Comparison of ENCODE assay signal across 20 cellular contexts in genomic region chr5:132237141-132237540, GRCh38. TPM values are rescaled to one million over a fixed set of nuclear protein-coding genes. Genes with fewer than 3 reads are reported as not detected.
DNase-seq lines count a peak whose midpoint lies in the region; ATAC-seq and TF ChIP-seq lines count a peak whose summit lies in the region.
"Had no signal": no experiment of that assay in that cellular context is flagged by ENCODE, and none has a peak within 500 bp of the region (broad histone marks: within the 10 kb centered on the region; RNA-seq: fewer than 3 reads in every experiment).

No MANE protein-coding gene starts in this region.

- no peaks in the 10 kb centered on the region for H3K9me3 Mint-ChIP-seq in Calu3 (ENCODE audit: low read depth, unreplicated experiment)
- H3K9me3 Mint-ChIP-seq: T-helper 2 cell treated with Interferon-gamma antibody and Interleukin-4, amounts not matched to agents 5 μg/mL and 100 μg/mL, for 36 hours had no signal

- no peaks in the 10 kb centered on the region for H3K79me2 ChIP-seq in osteoblast (ENCODE audit: insufficient read depth, low read length)

- H3K4me1 Mint-ChIP-seq in Calu3 (ENCODE audit: low read depth, unreplicated experiment), result no peaks in the 10 kb centered on the region
- H3K4me1 Mint-ChIP-seq: CD4-positive, alpha-beta memory T cell had no signal

- peaks cover 12% of the 10 kb centered on the region for H3K4me1 ChIP-seq in osteoblast (ENCODE audit: insufficient read depth, low read length)
- H3K4me1 ChIP-seq: breast epithelium, heart left ventricle had no signal

- no peaks in the 10 kb centered on the region for H3K36me3 ChIP-seq in osteoblast (ENCODE audit: insufficient read depth, low read length)
- H3K36me3 ChIP-seq: breast epithelium, heart left ventricle had no signal

- H3K9me3 ChIP-seq in osteoblast (ENCODE audit: low read depth, low read length), result no peaks in the 10 kb centered on the region
- H3K9me3 ChIP-seq: breast epithelium had no signal

- peak; percentile 56 for DNase-seq in Daoy (ENCODE audit: low read depth)
- DNase-seq in MV-4-11 (lab: John Stamatoyannopoulos, UW), result peak; percentile 90
- peak; percentile 20 for DNase-seq in ecto neural progenitor cell (ENCODE audit: low spot score)
- no peak for DNase-seq in osteoblast (ENCODE audit: insufficient read length, low spot score, missing footprints)
- DNase-seq in G401 (ENCODE audit: low spot score), result no peak
- DNase-seq in Calu3, result no peak
- DNase-seq: activated CD4-positive, alpha-beta T cell treated with anti-CD3 and anti-CD28 coated beads, Interleukin-2, amount 50 U/mL, for 1 hour; CD4-positive, alpha-beta memory T cell; H7; left cardiac atrium; NCI-H1092 treated with DMSO at 0.1 percent for 48 hours; NCI-H446; right cardiac atrium; stimulated activated naive CD4-positive, alpha-beta T cell had no signal

- H3K4me3 ChIP-seq in osteoblast (ENCODE audit: insufficient read depth, low read length), result no peak overlapping the region
- H3K4me3 ChIP-seq: breast epithelium, heart left ventricle had no signal

- intact Hi-C loops in Calu3 (cut with micrococcal nuclease; ENCODE audit: unreplicated experiment), result loop anchor here (5.0 kb wide), 1 partner anchor 135 kb away; no protein-coding TSS in a partner anchor

- no peaks in the 10 kb centered on the region for H3K27me3 Mint-ChIP-seq in Calu3 (ENCODE audit: unreplicated experiment)

- H3K36me3 Mint-ChIP-seq in Calu3 (ENCODE audit: insufficient read depth, unreplicated experiment), result no peaks in the 10 kb centered on the region

- H3K27me3 ChIP-seq in osteoblast (ENCODE audit: insufficient read depth, low read length), result no peaks in the 10 kb centered on the region
- H3K27me3 ChIP-seq: breast epithelium, heart left ventricle had no signal

- H3K27ac Mint-ChIP-seq in Calu3 (ENCODE audit: unreplicated experiment), result no peak overlapping the region
- H3K27ac Mint-ChIP-seq: T-helper 2 cell treated with Interferon-gamma antibody and Interleukin-4, amounts not matched to agents 5 μg/mL and 100 μg/mL, for 36 hours had no signal

- TF ChIP-seq CTCF in osteoblast (IDR thresholded peaks at IDR 0.05; ENCODE audit: extremely low read depth, low read depth, low read length) (peak; percentile 40), Calu3 (IDR thresholded peaks at IDR 0.05; ENCODE audit: unreplicated experiment) (no peak)

- ATAC-seq in GM21423 (IDR thresholded peaks at IDR 0.05; ENCODE audit: unreplicated experiment) (no peak), HG02763 (IDR thresholded peaks at IDR 0.05; ENCODE audit: unreplicated experiment) (no peak)
- ATAC-seq: heart left ventricle; naive thymus-derived CD8-positive, alpha-beta T cell had no signal

- no TSS peak for BruUV-seq in Calu3 (replicated peaks; lab: Mats Ljungman, UMichigan)

- in situ Hi-C loops in G401 (cut with HindIII; ENCODE audit: low sequenced_read_pairs), result no loop called here

- CTCF ChIA-PET in Calu3 (lab: Charles Lee), result interaction anchor here (0.7 to 3.8 kb wide), 7 partner anchors 10 to 174 kb away, joined by 3 to 21 read pairs (median 4); partner anchors contain the start of gene P4HA2

- peak overlapping the region; percentile 57 for H3K27ac ChIP-seq in osteoblast (ENCODE audit: low read depth, low read length)
- H3K27ac ChIP-seq: breast epithelium, heart left ventricle had no signal

- H2AFZ ChIP-seq in osteoblast (ENCODE audit: low read length), result peak overlapping the region; percentile 93

- H3K4me3 Mint-ChIP-seq in Calu3 (ENCODE audit: low read depth, unreplicated experiment), result no peak overlapping the region
- H3K4me3 Mint-ChIP-seq: naive thymus-derived CD8-positive, alpha-beta T cell; T-helper 2 cell treated with Interferon-gamma antibody and Interleukin-4, amounts not matched to agents 5 μg/mL and 100 μg/mL, for 36 hours had no signal

- no peaks in the 10 kb centered on the region for H4K20me1 ChIP-seq in osteoblast (ENCODE audit: insufficient read depth, low read length)

- H3K4me2 ChIP-seq in osteoblast (ENCODE audit: insufficient read depth, low read length), result no peak overlapping the region

RNA-seq across cellular contexts. Expression of gene P4HA2, which starts 9.5 kb away (rescaled TPM):
- total RNA-seq in Daoy (2014; rRNA removed; shearing (Covaris generic)), result 118 and 119 TPM in 2 replicates
- 155 and 186 TPM in 2 replicates for total RNA-seq in osteoblast
- total RNA-seq in G401 (2014; rRNA removed; shearing (Covaris generic)), result 24.7 and 26.2 TPM in 2 replicates
- total RNA-seq in Calu3 (2022), result 45.1 and 51.8 TPM in 2 replicates
- total RNA-seq: naive thymus-derived CD8-positive, alpha-beta T cell had no signal

RNA-seq across cellular contexts. Expression of gene PDLIM4, which starts 20.4 kb away (rescaled TPM):
- 94.7 and 103 TPM in 2 replicates for total RNA-seq in Daoy (2014; rRNA removed; shearing (Covaris generic))
- 47.7 and 67.7 TPM in 2 replicates for total RNA-seq in osteoblast
- not detected in 2 replicates for total RNA-seq in G401 (2014; rRNA removed; shearing (Covaris generic))
- total RNA-seq in Calu3 (2022), result 15.4 and 20.8 TPM in 2 replicates
- total RNA-seq: CD4-positive, alpha-beta memory T cell; naive thymus-derived CD8-positive, alpha-beta T cell had no signal

RNA-seq across cellular contexts. Expression of gene SLC22A4, which starts 57.1 kb away (rescaled TPM):
- total RNA-seq in Daoy (2014; rRNA removed; shearing (Covaris generic)), result 3.0 and 3.5 TPM in 2 replicates
- total RNA-seq in osteoblast, result 2.9 and 3.8 TPM in 2 replicates
- 0.31 TPM in 1 of 2 replicates, not detected in the other for total RNA-seq in G401 (2014; rRNA removed; shearing (Covaris generic))
- total RNA-seq in Calu3 (2022), result 3.0 and 3.1 TPM in 2 replicates
- total RNA-seq: naive thymus-derived CD8-positive, alpha-beta T cell had no signal

Comparison
In these comparisons a context has a peak if more than half of its experiments do, and no peak if none do; other contexts are left out.
1. DNase-seq: peak in Daoy (single experiment), MV-4-11 (single experiment) and ecto neural progenitor cell (single experiment); none in osteoblast (single experiment), G401 (single experiment) and Calu3 (single experiment).
2. RNA of gene PDLIM4, which starts 20.4 kb away (total RNA-seq): 94.7 to 103 TPM in Daoy, 47.7 to 67.7 TPM in osteoblast and 15.4 to 20.8 TPM in Calu3; not detected in G401; every median in the first group is over 10 times any median in the second.